In genomic region chr13:113647351-113648217, GRCh38 we compare ENCODE assay signal across 9 cellular contexts. TPM values are rescaled to one million over a fixed set of nuclear protein-coding genes. Genes with fewer than 3 reads are reported as not detected.
DNase-seq lines count a peak whose midpoint lies in the region; ATAC-seq and TF ChIP-seq lines count a peak whose summit lies in the region.
"Had no signal": no experiment of that assay in that cellular context is flagged by ENCODE, and none has a peak within 500 bp of the region (broad histone marks: within the 10 kb centered on the region; RNA-seq: fewer than 3 reads in every experiment).

No MANE protein-coding gene starts in this region.

- no peak for ATAC-seq in HG03521 (IDR thresholded peaks at IDR 0.05; ENCODE audit: unreplicated experiment)
- no peak for ATAC-seq in GM19324 (IDR thresholded peaks at IDR 0.05; ENCODE audit: low FRiP score, unreplicated experiment)

- no peak overlapping the region for H3K23ac ChIP-seq in neuronal stem cell (ENCODE audit: low read depth, low read length, poor library complexity)

- H4K8ac ChIP-seq in neuronal stem cell (ENCODE audit: low read depth, low read length): no peak overlapping the region

- H3K4me1 ChIP-seq in esophagus squamous epithelium (peaks cover 8 to 44% (median 9%) of the 10 kb centered on the region in 3 donors), neuronal stem cell (ENCODE audit: control insufficient read depth in 2 of 2, insufficient read depth in 1 of 2, low read depth in 1 of 2, low read length in 2 of 2) (no peaks in the 10 kb centered on the region)

- H4K91ac ChIP-seq in neuronal stem cell (ENCODE audit: low read depth, low read length, poor library complexity): peak overlapping the region; percentile 15

- no peak overlapping the region for H3K4me2 ChIP-seq in neuronal stem cell (ENCODE audit: insufficient read depth, low read length, poor library complexity, severe bottlenecking)

- H3K79me1 ChIP-seq in neuronal stem cell (ENCODE audit: low read depth, low read length): no peaks in the 10 kb centered on the region

- H3K27ac ChIP-seq in RWPE1: peak overlapping the region; percentile 82
- peak overlapping the region; percentile 50 to 72 (median 54) for H3K27ac ChIP-seq in esophagus squamous epithelium
- H3K27ac ChIP-seq in neuronal stem cell (replicated peaks; ENCODE audit: low read length): no peak overlapping the region
- H3K27ac ChIP-seq: 22Rv1 had no signal

- intact Hi-C loops in esophagus squamous epithelium (cut with DNase I): no loop called here

- H3K4ac ChIP-seq in neuronal stem cell (ENCODE audit: low read length): no peak overlapping the region

- H2BK120ac ChIP-seq in neuronal stem cell (ENCODE audit: low read depth, low read length): no peak overlapping the region

- 46 to 64% methylated on average over 29 to 32 of the region's 42 CpGs for WGBS in esophagus squamous epithelium, 2 donors
- WGBS in neuronal stem cell (ENCODE audit: extremely low coverage in 2 of 2, insufficient read length in 2 of 2, insufficient replicate concordance in 1 of 2), 2 donors: no CpG with 5 or more reads among the region's 42 CpGs

- no peak for TF ChIP-seq POLR2A in esophagus squamous epithelium (IDR thresholded peaks at IDR 0.05)

- H3K36me3 ChIP-seq in esophagus squamous epithelium (peaks cover 0 to 2% (median 0%) of the 10 kb centered on the region in 3 donors), neuronal stem cell (replicated peaks in 1 of 2; ENCODE audit: control insufficient read depth in 2 of 2, insufficient read depth in 2 of 2, low read length in 2 of 2) (peaks cover 0 to 5% of the 10 kb centered on the region in 2 donors)

- H3K9me3 ChIP-seq in esophagus squamous epithelium (peaks cover 0 to under 1% (median 0%) of the 10 kb centered on the region in 3 donors), neuronal stem cell (replicated peaks in 1 of 2; ENCODE audit: control insufficient read depth in 2 of 2, insufficient read depth in 1 of 2, low read depth in 1 of 2, low read length in 2 of 2) (peaks cover 10 to 20% of the 10 kb centered on the region in 2 donors)

- H3K18ac ChIP-seq in neuronal stem cell (ENCODE audit: low read length): no peak overlapping the region

- no peak overlapping the region for H2BK5ac ChIP-seq in neuronal stem cell (ENCODE audit: low read length)

- CTCF ChIA-PET in RWPE1 (lab: Yijun Ruan, JAX): no interaction called here

- H2AFZ ChIP-seq in neuronal stem cell (ENCODE audit: low read length): no peak overlapping the region

- DNase-seq in NCI-H82 (lab: John Stamatoyannopoulos, UW) (peak; percentile 33), NCI-H82 treated with DMSO at 0.1 percent for 48 hours (lab: John Stamatoyannopoulos, UW; ENCODE audit: unreplicated experiment) (no peak), RWPE1 (ENCODE audit: low spot score) (peak; percentile 39), esophagus squamous epithelium (lab: John Stamatoyannopoulos, UW) (peak; percentile 12), neuronal stem cell (ENCODE audit: low spot score) (no peak)
- no peak for DNase-seq in activated CD8-positive, alpha-beta memory T cell treated with anti-CD3 and anti-CD28 coated beads for 24 hours

- no peak overlapping the region for H3K14ac ChIP-seq in neuronal stem cell (ENCODE audit: low read length)

- TF ChIP-seq CTCF in RWPE1 (conservative IDR thresholded peaks at IDR 0.05; ENCODE audit: low read depth) (no peak), esophagus squamous epithelium (IDR thresholded peaks at IDR 0.05) (no peak)

- H3K27me3 ChIP-seq in esophagus squamous epithelium: no peaks in the 10 kb centered on the region
- H3K27me3 ChIP-seq in neuronal stem cell (ENCODE audit: control insufficient read depth in 3 of 3, insufficient read depth in 3 of 3, low read depth in 1 of 3, low read length in 3 of 3): no peaks in the 10 kb centered on the region

- no peak overlapping the region for H2BK15ac ChIP-seq in neuronal stem cell (ENCODE audit: low read length)

- POLR2A ChIA-PET in RWPE1 (lab: Yijun Ruan, JAX; ENCODE audit: low non-redundant PET): no interaction called here

- H2AK5ac ChIP-seq in neuronal stem cell (ENCODE audit: low read depth, low read length): no peak overlapping the region

- no peak overlapping the region for H2BK12ac ChIP-seq in neuronal stem cell (ENCODE audit: low read length)

- peak overlapping the region; percentile 14 for H3K9ac ChIP-seq in neuronal stem cell (ENCODE audit: low read depth, low read length, poor library complexity)

- H3K4me3 ChIP-seq in esophagus squamous epithelium: no peak overlapping the region
- no peak overlapping the region for H3K4me3 ChIP-seq in neuronal stem cell (ENCODE audit: low read length in 2 of 2)

RNA-seq across cellular contexts. Expression of gene ATP4B, which starts 10.4 kb away (rescaled TPM):
- not detected for total RNA-seq in esophagus squamous epithelium
- polyA plus RNA-seq in neuronal stem cell (2013, experiment 1 of 2): not detected
- polyA plus RNA-seq in neuronal stem cell (2013, experiment 2 of 2): not detected

RNA-seq across cellular contexts. Expression of gene GRK1, which starts 19.4 kb away (rescaled TPM):
- not detected for total RNA-seq in esophagus squamous epithelium
- 0.11 TPM for polyA plus RNA-seq in neuronal stem cell (2013, experiment 1 of 2)
- 0.10 TPM for polyA plus RNA-seq in neuronal stem cell (2013, experiment 2 of 2)

Comparison
In these comparisons a context has a peak if more than half of its experiments do, and no peak if none do; other contexts are left out.
1. DNase-seq: peak in NCI-H82 (single experiment), RWPE1 (single experiment) and esophagus squamous epithelium (single experiment); none in NCI-H82 treated with DMSO at 0.1 percent for 48 hours (single experiment), neuronal stem cell (single experiment) and activated CD8-positive, alpha-beta memory T cell treated with anti-CD3 and anti-CD28 coated beads for 24 hours (single experiment).